In genomic region chrX:153378607-153379006, GRCh38 we compare ENCODE assay signal across 1 cellular context.
A peak's percentile ranks its signal among the peaks of the same experiment; 100 is the strongest.
TF ChIP-seq lines count a peak whose summit lies in the region.

No MANE protein-coding gene starts in this region.

TF ChIP-seq in K562, 482 proteins besides CTCF, POLR2A, EP300 and RAD21:
- TF ChIP-seq MEIS2 (IDR thresholded peaks at IDR 0.05; ENCODE audit: partially characterized antibody) (peak; percentile 17), PCBP2 (IDR thresholded peaks at IDR 0.05; ENCODE audit: low read depth, low read length, poor library complexity, severe bottlenecking) (no peak)
TF ChIP-seq in K562: peak in this region for 1.
